32 cellular contexts compared by ENCODE assay signal in the genomic region with DNA sequence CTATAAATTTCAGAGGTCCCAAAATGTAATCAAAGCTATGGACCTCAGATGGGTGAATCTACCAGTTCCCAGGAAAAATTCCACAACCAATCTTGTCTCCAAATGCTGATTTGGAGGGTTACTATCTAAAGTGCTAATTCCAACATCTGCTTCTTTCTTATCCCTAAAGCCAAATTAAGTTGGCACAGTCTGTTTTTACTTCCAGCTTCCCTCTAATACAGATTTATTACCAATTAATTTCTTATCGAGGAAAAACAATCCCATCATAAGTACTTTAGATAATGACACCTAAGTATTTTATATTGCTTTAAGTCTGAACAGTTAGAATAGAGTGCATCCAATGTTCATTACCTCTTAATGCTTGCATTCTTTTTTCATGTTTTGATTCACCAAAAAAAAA. TPM values are rescaled to one million over a fixed set of nuclear protein-coding genes. Genes with fewer than 3 reads are reported as not detected.
"Had no signal": no experiment of that assay in that cellular context is flagged by ENCODE, and none has a peak within 500 bp of the region (broad histone marks: within the 10 kb centered on the region; RNA-seq: fewer than 3 reads in every experiment).

No MANE protein-coding gene starts in this region.

- H3K27ac ChIP-seq: hepatocyte, left ventricle myocardium inferior, neural progenitor cell, neutrophil, ovary, right atrium auricular region, sigmoid colon, tibial nerve, uterus had no signal

- H3K4me3 ChIP-seq: hepatocyte, left ventricle myocardium inferior, lung, neural progenitor cell, ovary, right atrium auricular region, sigmoid colon, tibial nerve, uterus had no signal

- H3K9ac ChIP-seq: neural progenitor cell had no signal

- H3K36me3 ChIP-seq: left ventricle myocardium inferior, neural progenitor cell, neutrophil, ovary, right atrium auricular region, sigmoid colon, tibial nerve, uterus had no signal

- H3K27me3 ChIP-seq: hepatocyte, neural progenitor cell, ovary, right atrium auricular region, sigmoid colon, tibial nerve, uterus had no signal

- H2AFZ ChIP-seq: hepatocyte, neural progenitor cell had no signal

- H3K9me3 ChIP-seq: left ventricle myocardium inferior, neutrophil, ovary, right atrium auricular region, sigmoid colon, tibial nerve, uterus had no signal

- FAIRE-seq: small intestine had no signal

- H3K4me1 ChIP-seq: left ventricle myocardium inferior, right atrium auricular region, sigmoid colon, tibial nerve, uterus had no signal

- ATAC-seq: natural killer cell; stimulated activated memory B cell treated with anti-CD40 and anti-IgM and Interleukin-4, amounts not matched to agents 10 μg/mL and 1 μg/mL and 100 μg/mL, for 72 hours; stimulated activated naive CD8-positive, alpha-beta T cell treated with anti-CD3 and anti-CD28 coated beads, Interleukin-15, amount 100 ng/mL, for 72 hours had no signal

- H3K79me2 ChIP-seq: hepatocyte had no signal

- DNase-seq: islet precursor cell; left ventricle myocardium inferior; mesendoderm; naive B cell; natural killer cell; nephron progenitor cell; occipital lobe; ovary; sigmoid colon; small intestine; stimulated activated CD4-positive, alpha-beta T cell treated with anti-CD3 and anti-CD28 coated beads, Interleukin-1b, Interleukin-23, amount 100 ng/mL, for 48 hours; stimulated activated CD4-positive, alpha-beta T cell treated with anti-CD3 and anti-CD28 coated beads, Interleukin-2, amount 100 ng/mL, for 48 hours; stimulated activated CD4-positive, alpha-beta T cell treated with anti-CD3 and anti-CD28 coated beads, Interleukin-4, amount 100 ng/mL, for 4 hours; stimulated activated CD8-positive, alpha-beta memory T cell treated with anti-CD3 and anti-CD28 coated beads, Interleukin-4, amount 100 ng/mL, for 48 hours; stimulated activated naive CD4-positive, alpha-beta T cell treated with Interleukin-2 at 50 U/mL for 16 hours; stimulated activated naive CD8-positive, alpha-beta T cell treated with anti-CD3 and anti-CD28 coated beads, Interleukin-15, amount 100 ng/mL, for 72 hours; substantia nigra; uterus had no signal

- H3K4me2 ChIP-seq: hepatocyte, neural progenitor cell had no signal

RNA-seq across cellular contexts. Expression of a gene that starts 12.9 kb away (rescaled TPM):
- total RNA-seq: kidney epithelial cell, left ventricle myocardium inferior, lower leg skin, lung, mesothelial cell of epicardium, mononuclear cell, natural killer cell, pulmonary artery endothelial cell, renal cortical epithelial cell, right atrium auricular region, tibial nerve, ureter had no signal
- polyA plus RNA-seq: small intestine had no signal
